ENCODE assay signal across 1 cellular context in genomic region chr16:70659953-70660671, GRCh38.
TF ChIP-seq lines count a peak whose summit lies in the region.

No MANE protein-coding gene starts in this region.

TF ChIP-seq in K562, 482 proteins besides CTCF, POLR2A, EP300 and RAD21:
- TF ChIP-seq SRSF9 (IDR thresholded peaks at IDR 0.05; ENCODE audit: borderline replicate concordance, low read depth, low read length): no peak
- peak; percentile 67 for TF ChIP-seq POLR2G (IDR thresholded peaks at IDR 0.05; ENCODE audit: low read depth, low read length)
- no peak for TF ChIP-seq MBD2 (IDR thresholded peaks at IDR 0.05; ENCODE audit: borderline replicate concordance, low read depth)
- no peak for TF ChIP-seq MXD1 (CRISPR knock-in tag; IDR thresholded peaks at IDR 0.05; ENCODE audit: borderline replicate concordance, poor library complexity, severe bottlenecking)
- no peak for TF ChIP-seq NONO (IDR thresholded peaks at IDR 0.05; ENCODE audit: low read depth in 2 of 2, low read length in 1 of 2)
